In genomic region chr4:89110986-89111832, GRCh38 we compare ENCODE assay signal across 1 cellular context.
TF ChIP-seq lines count a peak whose summit lies in the region.

Gene TIGD2 (plus strand): TSS chr4:89111533. CDS start chr4:89112975, 1,442 bp downstream.

TF ChIP-seq in HepG2, 621 proteins besides CTCF, POLR2A, EP300 and RAD21 (continued from another document and continues in another):
- TF ChIP-seq, protein P1, sequence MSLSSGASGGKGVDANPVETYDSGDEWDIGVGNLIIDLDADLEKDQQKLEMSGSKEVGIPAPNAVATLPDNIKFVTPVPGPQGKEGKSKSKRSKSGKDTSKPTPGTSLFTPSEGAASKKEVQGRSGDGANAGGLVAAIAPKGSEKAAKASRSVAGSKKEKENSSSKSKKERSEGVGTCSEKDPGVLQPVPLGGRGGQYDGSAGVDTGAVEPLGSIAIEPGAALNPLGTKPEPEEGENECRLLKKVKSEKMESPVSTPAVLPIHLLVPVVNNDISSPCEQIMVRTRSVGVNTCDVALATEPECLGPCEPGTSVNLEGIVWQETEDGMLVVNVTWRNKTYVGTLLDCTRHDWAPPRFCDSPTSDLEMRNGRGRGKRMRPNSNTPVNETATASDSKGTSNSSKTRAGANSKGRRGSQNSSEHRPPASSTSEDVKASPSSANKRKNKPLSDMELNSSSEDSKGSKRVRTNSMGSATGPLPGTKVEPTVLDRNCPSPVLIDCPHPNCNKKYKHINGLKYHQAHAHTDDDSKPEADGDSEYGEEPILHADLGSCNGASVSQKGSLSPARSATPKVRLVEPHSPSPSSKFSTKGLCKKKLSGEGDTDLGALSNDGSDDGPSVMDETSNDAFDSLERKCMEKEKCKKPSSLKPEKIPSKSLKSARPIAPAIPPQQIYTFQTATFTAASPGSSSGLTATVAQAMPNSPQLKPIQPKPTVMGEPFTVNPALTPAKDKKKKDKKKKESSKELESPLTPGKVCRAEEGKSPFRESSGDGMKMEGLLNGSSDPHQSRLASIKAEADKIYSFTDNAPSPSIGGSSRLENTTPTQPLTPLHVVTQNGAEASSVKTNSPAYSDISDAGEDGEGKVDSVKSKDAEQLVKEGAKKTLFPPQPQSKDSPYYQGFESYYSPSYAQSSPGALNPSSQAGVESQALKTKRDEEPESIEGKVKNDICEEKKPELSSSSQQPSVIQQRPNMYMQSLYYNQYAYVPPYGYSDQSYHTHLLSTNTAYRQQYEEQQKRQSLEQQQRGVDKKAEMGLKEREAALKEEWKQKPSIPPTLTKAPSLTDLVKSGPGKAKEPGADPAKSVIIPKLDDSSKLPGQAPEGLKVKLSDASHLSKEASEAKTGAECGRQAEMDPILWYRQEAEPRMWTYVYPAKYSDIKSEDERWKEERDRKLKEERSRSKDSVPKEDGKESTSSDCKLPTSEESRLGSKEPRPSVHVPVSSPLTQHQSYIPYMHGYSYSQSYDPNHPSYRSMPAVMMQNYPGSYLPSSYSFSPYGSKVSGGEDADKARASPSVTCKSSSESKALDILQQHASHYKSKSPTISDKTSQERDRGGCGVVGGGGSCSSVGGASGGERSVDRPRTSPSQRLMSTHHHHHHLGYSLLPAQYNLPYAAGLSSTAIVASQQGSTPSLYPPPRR (CRISPR knock-in tag; IDR thresholded peaks at IDR 0.05; ENCODE audit: borderline replicate concordance), result no peak
- no peak for TF ChIP-seq CREM (IDR thresholded peaks at IDR 0.05)
- TF ChIP-seq CREM (CRISPR knock-in tag; IDR thresholded peaks at IDR 0.05), result no peak
- TF ChIP-seq ELF4 (CRISPR knock-in tag; IDR thresholded peaks at IDR 0.05; ENCODE audit: borderline replicate concordance), result no peak
- no peak for TF ChIP-seq ZNF383 (CRISPR knock-in tag; IDR thresholded peaks at IDR 0.05; ENCODE audit: borderline replicate concordance)
- TF ChIP-seq ZNF251 (CRISPR knock-in tag; IDR thresholded peaks at IDR 0.05), result no peak
- no peak for TF ChIP-seq DZIP1 (CRISPR knock-in tag; IDR thresholded peaks at IDR 0.05)
- peak; percentile 57; the same call in 1 of the 2 replicates for TF ChIP-seq ZSCAN9 (CRISPR knock-in tag; IDR thresholded peaks at IDR 0.05; ENCODE audit: borderline replicate concordance)
- peak; percentile 32; the same call in 1 of the 2 replicates for TF ChIP-seq KDM5B (CRISPR knock-in tag; IDR thresholded peaks at IDR 0.05; ENCODE audit: borderline replicate concordance)
- TF ChIP-seq ZNF335 (CRISPR knock-in tag; IDR thresholded peaks at IDR 0.05), result no peak
- no peak for TF ChIP-seq NR1H2 (CRISPR knock-in tag; IDR thresholded peaks at IDR 0.05; ENCODE audit: borderline replicate concordance, low read depth)
- no peak; the same call in 1 of the 2 replicates for TF ChIP-seq ZNF329 (CRISPR knock-in tag; IDR thresholded peaks at IDR 0.05; ENCODE audit: low read depth)
- TF ChIP-seq, protein P2, sequence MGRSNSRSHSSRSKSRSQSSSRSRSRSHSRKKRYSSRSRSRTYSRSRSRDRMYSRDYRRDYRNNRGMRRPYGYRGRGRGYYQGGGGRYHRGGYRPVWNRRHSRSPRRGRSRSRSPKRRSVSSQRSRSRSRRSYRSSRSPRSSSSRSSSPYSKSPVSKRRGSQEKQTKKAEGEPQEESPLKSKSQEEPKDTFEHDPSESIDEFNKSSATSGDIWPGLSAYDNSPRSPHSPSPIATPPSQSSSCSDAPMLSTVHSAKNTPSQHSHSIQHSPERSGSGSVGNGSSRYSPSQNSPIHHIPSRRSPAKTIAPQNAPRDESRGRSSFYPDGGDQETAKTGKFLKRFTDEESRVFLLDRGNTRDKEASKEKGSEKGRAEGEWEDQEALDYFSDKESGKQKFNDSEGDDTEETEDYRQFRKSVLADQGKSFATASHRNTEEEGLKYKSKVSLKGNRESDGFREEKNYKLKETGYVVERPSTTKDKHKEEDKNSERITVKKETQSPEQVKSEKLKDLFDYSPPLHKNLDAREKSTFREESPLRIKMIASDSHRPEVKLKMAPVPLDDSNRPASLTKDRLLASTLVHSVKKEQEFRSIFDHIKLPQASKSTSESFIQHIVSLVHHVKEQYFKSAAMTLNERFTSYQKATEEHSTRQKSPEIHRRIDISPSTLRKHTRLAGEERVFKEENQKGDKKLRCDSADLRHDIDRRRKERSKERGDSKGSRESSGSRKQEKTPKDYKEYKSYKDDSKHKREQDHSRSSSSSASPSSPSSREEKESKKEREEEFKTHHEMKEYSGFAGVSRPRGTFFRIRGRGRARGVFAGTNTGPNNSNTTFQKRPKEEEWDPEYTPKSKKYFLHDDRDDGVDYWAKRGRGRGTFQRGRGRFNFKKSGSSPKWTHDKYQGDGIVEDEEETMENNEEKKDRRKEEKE (IDR thresholded peaks at IDR 0.05), result no peak
- TF ChIP-seq BATF2 (CRISPR knock-in tag; IDR thresholded peaks at IDR 0.05), result peak; percentile 93
- TF ChIP-seq, protein P3, sequence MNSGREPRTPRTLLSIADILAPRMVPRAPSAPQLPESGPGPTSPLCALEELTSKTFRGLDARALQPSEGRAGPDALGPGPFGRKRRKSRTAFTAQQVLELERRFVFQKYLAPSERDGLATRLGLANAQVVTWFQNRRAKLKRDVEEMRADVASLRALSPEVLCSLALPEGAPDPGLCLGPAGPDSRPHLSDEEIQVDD (CRISPR knock-in tag; IDR thresholded peaks at IDR 0.05; ENCODE audit: borderline replicate concordance), result no peak; the same call in 1 of the 2 replicates
- no peak for TF ChIP-seq RFX1 (IDR thresholded peaks at IDR 0.05)
- TF ChIP-seq ZNF207 (IDR thresholded peaks at IDR 0.05; ENCODE audit: borderline replicate concordance), result no peak
- TF ChIP-seq, protein P4, sequence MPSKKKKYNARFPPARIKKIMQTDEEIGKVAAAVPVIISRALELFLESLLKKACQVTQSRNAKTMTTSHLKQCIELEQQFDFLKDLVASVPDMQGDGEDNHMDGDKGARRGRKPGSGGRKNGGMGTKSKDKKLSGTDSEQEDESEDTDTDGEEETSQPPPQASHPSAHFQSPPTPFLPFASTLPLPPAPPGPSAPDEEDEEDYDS (CRISPR knock-in tag; IDR thresholded peaks at IDR 0.05), result peak; percentile 20; the same call in 1 of the 2 replicates
- 0 out of 2 replicates have a peak, but pooled peaks have one; percentile 45 for TF ChIP-seq ZFP37 (CRISPR knock-in tag; IDR thresholded peaks at IDR 0.05; ENCODE audit: borderline replicate concordance)
- no peak for TF ChIP-seq TARDBP (CRISPR knock-in tag; IDR thresholded peaks at IDR 0.05)
- no peak for TF ChIP-seq ZNF44 (CRISPR knock-in tag; IDR thresholded peaks at IDR 0.05)
- TF ChIP-seq MYC (CRISPR knock-in tag; IDR thresholded peaks at IDR 0.05; ENCODE audit: borderline replicate concordance), result peak; percentile 84
- peak; percentile 88 for TF ChIP-seq SRY (CRISPR knock-in tag; IDR thresholded peaks at IDR 0.05)
- peak; percentile 65; the same call in 1 of the 2 replicates for TF ChIP-seq ZNF773 (CRISPR knock-in tag; IDR thresholded peaks at IDR 0.05; ENCODE audit: borderline replicate concordance)
- TF ChIP-seq ZNF230 (CRISPR knock-in tag; IDR thresholded peaks at IDR 0.05), result no peak
- TF ChIP-seq ZNF674 (CRISPR knock-in tag; IDR thresholded peaks at IDR 0.05; ENCODE audit: low read depth), result 0 out of 2 replicates have a peak, but pooled peaks have one; percentile 49
- peak; percentile 90; the same call in 1 of the 2 replicates for TF ChIP-seq MEIS2 (CRISPR knock-in tag; IDR thresholded peaks at IDR 0.05)
- TF ChIP-seq POGK (CRISPR knock-in tag; conservative IDR thresholded peaks at IDR 0.05), result peak; percentile 56
- TF ChIP-seq PCBP2 (optimal IDR thresholded peaks at IDR 0.05; ENCODE audit: low read depth, low read length, poor library complexity, severe bottlenecking), result no peak
- TF ChIP-seq SOX13 (IDR thresholded peaks at IDR 0.05), result no peak
- TF ChIP-seq SOX13 (CRISPR knock-in tag; conservative IDR thresholded peaks at IDR 0.05 in 1 of 2, IDR thresholded peaks at IDR 0.05 in 1 of 2), result peak in 1 of 2 experiments; percentile 55; a peak in 2 of 4 replicates
- peak; percentile 44; the same call in 1 of the 2 replicates for TF ChIP-seq BHLHE40 (IDR thresholded peaks at IDR 0.05; ENCODE audit: low read length)
- peak; percentile 34 for TF ChIP-seq BORCS8-MEF2B (CRISPR knock-in tag; IDR thresholded peaks at IDR 0.05)
- TF ChIP-seq ZNF468 (CRISPR knock-in tag; IDR thresholded peaks at IDR 0.05), result 0 out of 2 replicates have a peak, but pooled peaks have one; percentile 72
- TF ChIP-seq ZNF891 (CRISPR knock-in tag; IDR thresholded peaks at IDR 0.05), result peak; percentile 64; the same call in 1 of the 2 replicates
- TF ChIP-seq PLRG1 (conservative IDR thresholded peaks at IDR 0.05), result no peak
- TF ChIP-seq KMT2A (CRISPR knock-in tag; IDR thresholded peaks at IDR 0.05), result no peak
- TF ChIP-seq DPF2 (CRISPR knock-in tag; IDR thresholded peaks at IDR 0.05; ENCODE audit: borderline replicate concordance, low read depth), result no peak
- no peak for TF ChIP-seq CBX2 (IDR thresholded peaks at IDR 0.05; ENCODE audit: low read depth, low read length)
- TF ChIP-seq CBX2 (CRISPR knock-in tag; IDR thresholded peaks at IDR 0.05; ENCODE audit: low read depth), result no peak
- peak; percentile 64; the same call in 1 of the 2 replicates for TF ChIP-seq DR1 (CRISPR knock-in tag; IDR thresholded peaks at IDR 0.05)
- no peak for TF ChIP-seq MEF2D (CRISPR knock-in tag; IDR thresholded peaks at IDR 0.05)
- TF ChIP-seq, protein P5, sequence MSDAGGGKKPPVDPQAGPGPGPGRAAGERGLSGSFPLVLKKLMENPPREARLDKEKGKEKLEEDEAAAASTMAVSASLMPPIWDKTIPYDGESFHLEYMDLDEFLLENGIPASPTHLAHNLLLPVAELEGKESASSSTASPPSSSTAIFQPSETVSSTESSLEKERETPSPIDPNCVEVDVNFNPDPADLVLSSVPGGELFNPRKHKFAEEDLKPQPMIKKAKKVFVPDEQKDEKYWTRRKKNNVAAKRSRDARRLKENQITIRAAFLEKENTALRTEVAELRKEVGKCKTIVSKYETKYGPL (CRISPR knock-in tag; IDR thresholded peaks at IDR 0.05), result no peak
- TF ChIP-seq, protein P6, sequence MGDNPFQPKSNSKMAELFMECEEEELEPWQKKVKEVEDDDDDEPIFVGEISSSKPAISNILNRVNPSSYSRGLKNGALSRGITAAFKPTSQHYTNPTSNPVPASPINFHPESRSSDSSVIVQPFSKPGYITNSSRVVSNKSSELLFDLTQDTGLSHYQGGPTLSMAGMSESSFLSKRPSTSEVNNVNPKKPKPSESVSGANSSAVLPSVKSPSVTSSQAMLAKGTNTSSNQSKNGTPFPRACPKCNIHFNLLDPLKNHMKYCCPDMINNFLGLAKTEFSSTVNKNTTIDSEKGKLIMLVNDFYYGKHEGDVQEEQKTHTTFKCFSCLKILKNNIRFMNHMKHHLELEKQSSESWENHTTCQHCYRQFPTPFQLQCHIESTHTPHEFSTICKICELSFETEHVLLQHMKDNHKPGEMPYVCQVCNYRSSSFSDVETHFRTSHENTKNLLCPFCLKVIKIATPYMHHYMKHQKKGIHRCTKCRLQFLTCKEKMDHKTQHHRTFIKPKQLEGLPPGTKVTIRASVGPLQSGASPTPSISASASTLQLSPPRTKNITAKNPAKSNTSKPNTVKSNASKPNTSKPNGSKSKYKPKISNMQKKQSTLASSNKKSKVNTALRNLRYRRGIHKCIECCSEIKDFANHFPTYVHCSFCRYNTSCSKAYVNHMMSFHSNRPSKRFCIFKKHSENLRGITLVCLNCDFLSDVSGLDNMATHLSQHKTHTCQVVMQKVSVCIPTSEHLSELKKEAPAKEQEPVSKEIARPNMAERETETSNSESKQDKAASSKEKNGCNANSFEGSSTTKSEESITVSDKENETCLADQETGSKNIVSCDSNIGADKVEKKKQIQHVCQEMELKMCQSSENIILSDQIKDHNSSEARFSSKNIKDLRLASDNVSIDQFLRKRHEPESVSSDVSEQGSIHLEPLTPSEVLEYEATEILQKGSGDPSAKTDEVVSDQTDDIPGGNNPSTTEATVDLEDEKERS (CRISPR knock-in tag; IDR thresholded peaks at IDR 0.05), result no peak
- TF ChIP-seq SP1 (IDR thresholded peaks at IDR 0.05), result no peak
- peak; percentile 82 for TF ChIP-seq SP1 (CRISPR knock-in tag; IDR thresholded peaks at IDR 0.05)
- TF ChIP-seq NCOA5 (CRISPR knock-in tag; IDR thresholded peaks at IDR 0.05), result no peak
